Comparison of ENCODE assay signal across 1 cellular context in the genomic region with DNA sequence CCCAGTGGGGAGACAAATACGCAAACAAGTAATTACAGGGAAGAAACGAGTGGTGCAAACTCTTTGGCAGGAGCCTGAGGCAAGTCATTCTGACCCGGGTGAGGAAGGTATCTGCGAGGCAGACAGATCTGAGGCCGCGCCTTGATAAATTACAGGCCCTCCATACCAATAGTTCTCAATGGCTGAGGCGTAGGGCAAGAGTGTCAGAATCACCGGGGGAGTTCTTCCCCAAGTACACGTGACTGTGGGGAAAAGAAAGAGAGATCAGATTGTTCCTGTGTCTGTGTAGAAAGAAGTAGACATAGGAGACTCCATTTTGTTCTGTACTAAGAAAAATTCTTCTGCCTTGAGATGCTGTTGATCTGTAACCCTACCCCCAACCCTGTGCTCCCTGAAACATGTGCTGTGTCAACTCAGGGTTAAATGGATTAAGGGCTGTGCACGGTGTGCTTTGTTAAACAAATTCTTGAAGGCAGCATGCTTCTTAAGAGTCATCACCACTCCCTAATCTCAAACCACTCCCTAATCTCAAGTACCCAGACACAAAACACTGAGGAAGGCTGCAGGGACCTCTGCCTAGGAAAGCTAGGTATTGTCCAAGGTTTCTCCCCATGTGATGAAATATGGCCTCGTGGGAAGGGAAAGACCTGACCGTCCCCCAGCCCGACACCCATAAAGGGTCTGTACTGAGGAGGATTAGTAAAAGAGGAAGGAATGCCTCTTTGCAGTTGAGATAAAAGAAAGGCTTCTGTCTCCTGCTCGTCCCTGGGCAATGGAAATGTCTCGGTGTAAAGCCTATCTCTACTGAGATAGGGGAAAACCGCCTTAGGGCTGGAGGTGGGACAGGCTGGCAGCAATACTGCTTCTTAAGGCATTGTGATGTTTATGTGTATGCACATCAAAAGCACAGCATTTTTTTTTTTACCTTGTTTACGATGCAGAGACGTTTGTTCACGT.
TF ChIP-seq lines count a peak whose summit lies in the region.

No MANE protein-coding gene starts in this region.

TF ChIP-seq in K562, 482 proteins besides CTCF, POLR2A, EP300 and RAD21 (continued from another document and continues in another):
- TF ChIP-seq, protein P1, sequence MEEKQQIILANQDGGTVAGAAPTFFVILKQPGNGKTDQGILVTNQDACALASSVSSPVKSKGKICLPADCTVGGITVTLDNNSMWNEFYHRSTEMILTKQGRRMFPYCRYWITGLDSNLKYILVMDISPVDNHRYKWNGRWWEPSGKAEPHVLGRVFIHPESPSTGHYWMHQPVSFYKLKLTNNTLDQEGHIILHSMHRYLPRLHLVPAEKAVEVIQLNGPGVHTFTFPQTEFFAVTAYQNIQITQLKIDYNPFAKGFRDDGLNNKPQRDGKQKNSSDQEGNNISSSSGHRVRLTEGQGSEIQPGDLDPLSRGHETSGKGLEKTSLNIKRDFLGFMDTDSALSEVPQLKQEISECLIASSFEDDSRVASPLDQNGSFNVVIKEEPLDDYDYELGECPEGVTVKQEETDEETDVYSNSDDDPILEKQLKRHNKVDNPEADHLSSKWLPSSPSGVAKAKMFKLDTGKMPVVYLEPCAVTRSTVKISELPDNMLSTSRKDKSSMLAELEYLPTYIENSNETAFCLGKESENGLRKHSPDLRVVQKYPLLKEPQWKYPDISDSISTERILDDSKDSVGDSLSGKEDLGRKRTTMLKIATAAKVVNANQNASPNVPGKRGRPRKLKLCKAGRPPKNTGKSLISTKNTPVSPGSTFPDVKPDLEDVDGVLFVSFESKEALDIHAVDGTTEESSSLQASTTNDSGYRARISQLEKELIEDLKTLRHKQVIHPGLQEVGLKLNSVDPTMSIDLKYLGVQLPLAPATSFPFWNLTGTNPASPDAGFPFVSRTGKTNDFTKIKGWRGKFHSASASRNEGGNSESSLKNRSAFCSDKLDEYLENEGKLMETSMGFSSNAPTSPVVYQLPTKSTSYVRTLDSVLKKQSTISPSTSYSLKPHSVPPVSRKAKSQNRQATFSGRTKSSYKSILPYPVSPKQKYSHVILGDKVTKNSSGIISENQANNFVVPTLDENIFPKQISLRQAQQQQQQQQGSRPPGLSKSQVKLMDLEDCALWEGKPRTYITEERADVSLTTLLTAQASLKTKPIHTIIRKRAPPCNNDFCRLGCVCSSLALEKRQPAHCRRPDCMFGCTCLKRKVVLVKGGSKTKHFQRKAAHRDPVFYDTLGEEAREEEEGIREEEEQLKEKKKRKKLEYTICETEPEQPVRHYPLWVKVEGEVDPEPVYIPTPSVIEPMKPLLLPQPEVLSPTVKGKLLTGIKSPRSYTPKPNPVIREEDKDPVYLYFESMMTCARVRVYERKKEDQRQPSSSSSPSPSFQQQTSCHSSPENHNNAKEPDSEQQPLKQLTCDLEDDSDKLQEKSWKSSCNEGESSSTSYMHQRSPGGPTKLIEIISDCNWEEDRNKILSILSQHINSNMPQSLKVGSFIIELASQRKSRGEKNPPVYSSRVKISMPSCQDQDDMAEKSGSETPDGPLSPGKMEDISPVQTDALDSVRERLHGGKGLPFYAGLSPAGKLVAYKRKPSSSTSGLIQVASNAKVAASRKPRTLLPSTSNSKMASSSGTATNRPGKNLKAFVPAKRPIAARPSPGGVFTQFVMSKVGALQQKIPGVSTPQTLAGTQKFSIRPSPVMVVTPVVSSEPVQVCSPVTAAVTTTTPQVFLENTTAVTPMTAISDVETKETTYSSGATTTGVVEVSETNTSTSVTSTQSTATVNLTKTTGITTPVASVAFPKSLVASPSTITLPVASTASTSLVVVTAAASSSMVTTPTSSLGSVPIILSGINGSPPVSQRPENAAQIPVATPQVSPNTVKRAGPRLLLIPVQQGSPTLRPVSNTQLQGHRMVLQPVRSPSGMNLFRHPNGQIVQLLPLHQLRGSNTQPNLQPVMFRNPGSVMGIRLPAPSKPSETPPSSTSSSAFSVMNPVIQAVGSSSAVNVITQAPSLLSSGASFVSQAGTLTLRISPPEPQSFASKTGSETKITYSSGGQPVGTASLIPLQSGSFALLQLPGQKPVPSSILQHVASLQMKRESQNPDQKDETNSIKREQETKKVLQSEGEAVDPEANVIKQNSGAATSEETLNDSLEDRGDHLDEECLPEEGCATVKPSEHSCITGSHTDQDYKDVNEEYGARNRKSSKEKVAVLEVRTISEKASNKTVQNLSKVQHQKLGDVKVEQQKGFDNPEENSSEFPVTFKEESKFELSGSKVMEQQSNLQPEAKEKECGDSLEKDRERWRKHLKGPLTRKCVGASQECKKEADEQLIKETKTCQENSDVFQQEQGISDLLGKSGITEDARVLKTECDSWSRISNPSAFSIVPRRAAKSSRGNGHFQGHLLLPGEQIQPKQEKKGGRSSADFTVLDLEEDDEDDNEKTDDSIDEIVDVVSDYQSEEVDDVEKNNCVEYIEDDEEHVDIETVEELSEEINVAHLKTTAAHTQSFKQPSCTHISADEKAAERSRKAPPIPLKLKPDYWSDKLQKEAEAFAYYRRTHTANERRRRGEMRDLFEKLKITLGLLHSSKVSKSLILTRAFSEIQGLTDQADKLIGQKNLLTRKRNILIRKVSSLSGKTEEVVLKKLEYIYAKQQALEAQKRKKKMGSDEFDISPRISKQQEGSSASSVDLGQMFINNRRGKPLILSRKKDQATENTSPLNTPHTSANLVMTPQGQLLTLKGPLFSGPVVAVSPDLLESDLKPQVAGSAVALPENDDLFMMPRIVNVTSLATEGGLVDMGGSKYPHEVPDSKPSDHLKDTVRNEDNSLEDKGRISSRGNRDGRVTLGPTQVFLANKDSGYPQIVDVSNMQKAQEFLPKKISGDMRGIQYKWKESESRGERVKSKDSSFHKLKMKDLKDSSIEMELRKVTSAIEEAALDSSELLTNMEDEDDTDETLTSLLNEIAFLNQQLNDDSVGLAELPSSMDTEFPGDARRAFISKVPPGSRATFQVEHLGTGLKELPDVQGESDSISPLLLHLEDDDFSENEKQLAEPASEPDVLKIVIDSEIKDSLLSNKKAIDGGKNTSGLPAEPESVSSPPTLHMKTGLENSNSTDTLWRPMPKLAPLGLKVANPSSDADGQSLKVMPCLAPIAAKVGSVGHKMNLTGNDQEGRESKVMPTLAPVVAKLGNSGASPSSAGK (IDR thresholded peaks at IDR 0.05) = peak; percentile 81
- peak; percentile 51 for TF ChIP-seq NUFIP1 (IDR thresholded peaks at IDR 0.05; ENCODE audit: partially characterized antibody)
- peak; percentile 66 for TF ChIP-seq MAFG (tag; conservative IDR thresholded peaks at IDR 0.05)
- peak; percentile 69; the same call in 1 of the 2 replicates for TF ChIP-seq ZNF444 (CRISPR knock-in tag; IDR thresholded peaks at IDR 0.05)
- TF ChIP-seq, protein P2, sequence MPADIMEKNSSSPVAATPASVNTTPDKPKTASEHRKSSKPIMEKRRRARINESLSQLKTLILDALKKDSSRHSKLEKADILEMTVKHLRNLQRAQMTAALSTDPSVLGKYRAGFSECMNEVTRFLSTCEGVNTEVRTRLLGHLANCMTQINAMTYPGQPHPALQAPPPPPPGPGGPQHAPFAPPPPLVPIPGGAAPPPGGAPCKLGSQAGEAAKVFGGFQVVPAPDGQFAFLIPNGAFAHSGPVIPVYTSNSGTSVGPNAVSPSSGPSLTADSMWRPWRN (IDR thresholded peaks at IDR 0.05; ENCODE audit: low read depth) = peak; percentile 55
- TF ChIP-seq CC2D1A (IDR thresholded peaks at IDR 0.05) = peak; percentile 13; the same call in 1 of the 2 replicates
- TF ChIP-seq GTF2E2 (tag; IDR thresholded peaks at IDR 0.05) = peak; percentile 64; the same call in 1 of the 2 replicates
- TF ChIP-seq HDAC3 (IDR thresholded peaks at IDR 0.05; ENCODE audit: borderline replicate concordance, partially characterized antibody) = peak; percentile 73
- TF ChIP-seq, protein P3, sequence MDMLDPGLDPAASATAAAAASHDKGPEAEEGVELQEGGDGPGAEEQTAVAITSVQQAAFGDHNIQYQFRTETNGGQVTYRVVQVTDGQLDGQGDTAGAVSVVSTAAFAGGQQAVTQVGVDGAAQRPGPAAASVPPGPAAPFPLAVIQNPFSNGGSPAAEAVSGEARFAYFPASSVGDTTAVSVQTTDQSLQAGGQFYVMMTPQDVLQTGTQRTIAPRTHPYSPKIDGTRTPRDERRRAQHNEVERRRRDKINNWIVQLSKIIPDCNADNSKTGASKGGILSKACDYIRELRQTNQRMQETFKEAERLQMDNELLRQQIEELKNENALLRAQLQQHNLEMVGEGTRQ (CRISPR knock-in tag; IDR thresholded peaks at IDR 0.05) = peak; percentile 61
- peak; percentile 81 for TF ChIP-seq DPF2 (IDR thresholded peaks at IDR 0.05)
- peak; percentile 83 for TF ChIP-seq ZNF699 (CRISPR knock-in tag; IDR thresholded peaks at IDR 0.05; ENCODE audit: insufficient replicate concordance)
- peak; percentile 42 for TF ChIP-seq ZNF316 (IDR thresholded peaks at IDR 0.05)
- peak; percentile 64 for TF ChIP-seq ETS2 (tag; IDR thresholded peaks at IDR 0.05; ENCODE audit: borderline replicate concordance, poor library complexity, severe bottlenecking)
- TF ChIP-seq, protein P4, sequence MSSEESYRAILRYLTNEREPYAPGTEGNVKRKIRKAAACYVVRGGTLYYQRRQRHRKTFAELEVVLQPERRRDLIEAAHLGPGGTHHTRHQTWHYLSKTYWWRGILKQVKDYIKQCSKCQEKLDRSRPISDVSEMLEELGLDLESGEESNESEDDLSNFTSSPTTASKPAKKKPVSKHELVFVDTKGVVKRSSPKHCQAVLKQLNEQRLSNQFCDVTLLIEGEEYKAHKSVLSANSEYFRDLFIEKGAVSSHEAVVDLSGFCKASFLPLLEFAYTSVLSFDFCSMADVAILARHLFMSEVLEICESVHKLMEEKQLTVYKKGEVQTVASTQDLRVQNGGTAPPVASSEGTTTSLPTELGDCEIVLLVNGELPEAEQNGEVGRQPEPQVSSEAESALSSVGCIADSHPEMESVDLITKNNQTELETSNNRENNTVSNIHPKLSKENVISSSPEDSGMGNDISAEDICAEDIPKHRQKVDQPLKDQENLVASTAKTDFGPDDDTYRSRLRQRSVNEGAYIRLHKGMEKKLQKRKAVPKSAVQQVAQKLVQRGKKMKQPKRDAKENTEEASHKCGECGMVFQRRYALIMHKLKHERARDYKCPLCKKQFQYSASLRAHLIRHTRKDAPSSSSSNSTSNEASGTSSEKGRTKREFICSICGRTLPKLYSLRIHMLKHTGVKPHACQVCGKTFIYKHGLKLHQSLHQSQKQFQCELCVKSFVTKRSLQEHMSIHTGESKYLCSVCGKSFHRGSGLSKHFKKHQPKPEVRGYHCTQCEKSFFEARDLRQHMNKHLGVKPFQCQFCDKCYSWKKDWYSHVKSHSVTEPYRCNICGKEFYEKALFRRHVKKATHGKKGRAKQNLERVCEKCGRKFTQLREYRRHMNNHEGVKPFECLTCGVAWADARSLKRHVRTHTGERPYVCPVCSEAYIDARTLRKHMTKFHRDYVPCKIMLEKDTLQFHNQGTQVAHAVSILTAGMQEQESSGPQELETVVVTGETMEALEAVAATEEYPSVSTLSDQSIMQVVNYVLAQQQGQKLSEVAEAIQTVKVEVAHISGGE (CRISPR knock-in tag; IDR thresholded peaks at IDR 0.05) = peak in 1 of 3 experiments; percentile 81; a peak in 2 of 6 replicates
- peak; percentile 91 for TF ChIP-seq ZNF79 (CRISPR knock-in tag; IDR thresholded peaks at IDR 0.05; ENCODE audit: low read depth)
- TF ChIP-seq, protein P5, sequence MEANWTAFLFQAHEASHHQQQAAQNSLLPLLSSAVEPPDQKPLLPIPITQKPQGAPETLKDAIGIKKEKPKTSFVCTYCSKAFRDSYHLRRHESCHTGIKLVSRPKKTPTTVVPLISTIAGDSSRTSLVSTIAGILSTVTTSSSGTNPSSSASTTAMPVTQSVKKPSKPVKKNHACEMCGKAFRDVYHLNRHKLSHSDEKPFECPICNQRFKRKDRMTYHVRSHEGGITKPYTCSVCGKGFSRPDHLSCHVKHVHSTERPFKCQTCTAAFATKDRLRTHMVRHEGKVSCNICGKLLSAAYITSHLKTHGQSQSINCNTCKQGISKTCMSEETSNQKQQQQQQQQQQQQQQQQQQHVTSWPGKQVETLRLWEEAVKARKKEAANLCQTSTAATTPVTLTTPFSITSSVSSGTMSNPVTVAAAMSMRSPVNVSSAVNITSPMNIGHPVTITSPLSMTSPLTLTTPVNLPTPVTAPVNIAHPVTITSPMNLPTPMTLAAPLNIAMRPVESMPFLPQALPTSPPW (CRISPR knock-in tag; IDR thresholded peaks at IDR 0.05) = peak; percentile 63
- peak; percentile 99 for TF ChIP-seq DMBX1 (CRISPR knock-in tag; IDR thresholded peaks at IDR 0.05; ENCODE audit: borderline replicate concordance)
- TF ChIP-seq, protein P6, sequence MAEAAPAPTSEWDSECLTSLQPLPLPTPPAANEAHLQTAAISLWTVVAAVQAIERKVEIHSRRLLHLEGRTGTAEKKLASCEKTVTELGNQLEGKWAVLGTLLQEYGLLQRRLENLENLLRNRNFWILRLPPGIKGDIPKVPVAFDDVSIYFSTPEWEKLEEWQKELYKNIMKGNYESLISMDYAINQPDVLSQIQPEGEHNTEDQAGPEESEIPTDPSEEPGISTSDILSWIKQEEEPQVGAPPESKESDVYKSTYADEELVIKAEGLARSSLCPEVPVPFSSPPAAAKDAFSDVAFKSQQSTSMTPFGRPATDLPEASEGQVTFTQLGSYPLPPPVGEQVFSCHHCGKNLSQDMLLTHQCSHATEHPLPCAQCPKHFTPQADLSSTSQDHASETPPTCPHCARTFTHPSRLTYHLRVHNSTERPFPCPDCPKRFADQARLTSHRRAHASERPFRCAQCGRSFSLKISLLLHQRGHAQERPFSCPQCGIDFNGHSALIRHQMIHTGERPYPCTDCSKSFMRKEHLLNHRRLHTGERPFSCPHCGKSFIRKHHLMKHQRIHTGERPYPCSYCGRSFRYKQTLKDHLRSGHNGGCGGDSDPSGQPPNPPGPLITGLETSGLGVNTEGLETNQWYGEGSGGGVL (CRISPR knock-in tag; IDR thresholded peaks at IDR 0.05) = peak; percentile 54; the same call in 1 of the 2 replicates
- TF ChIP-seq, protein P7, sequence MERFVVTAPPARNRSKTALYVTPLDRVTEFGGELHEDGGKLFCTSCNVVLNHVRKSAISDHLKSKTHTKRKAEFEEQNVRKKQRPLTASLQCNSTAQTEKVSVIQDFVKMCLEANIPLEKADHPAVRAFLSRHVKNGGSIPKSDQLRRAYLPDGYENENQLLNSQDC (CRISPR knock-in tag; IDR thresholded peaks at IDR 0.05) = 0 out of 2 replicates have a peak, but pooled peaks have one; percentile 20
- TF ChIP-seq, protein P8, sequence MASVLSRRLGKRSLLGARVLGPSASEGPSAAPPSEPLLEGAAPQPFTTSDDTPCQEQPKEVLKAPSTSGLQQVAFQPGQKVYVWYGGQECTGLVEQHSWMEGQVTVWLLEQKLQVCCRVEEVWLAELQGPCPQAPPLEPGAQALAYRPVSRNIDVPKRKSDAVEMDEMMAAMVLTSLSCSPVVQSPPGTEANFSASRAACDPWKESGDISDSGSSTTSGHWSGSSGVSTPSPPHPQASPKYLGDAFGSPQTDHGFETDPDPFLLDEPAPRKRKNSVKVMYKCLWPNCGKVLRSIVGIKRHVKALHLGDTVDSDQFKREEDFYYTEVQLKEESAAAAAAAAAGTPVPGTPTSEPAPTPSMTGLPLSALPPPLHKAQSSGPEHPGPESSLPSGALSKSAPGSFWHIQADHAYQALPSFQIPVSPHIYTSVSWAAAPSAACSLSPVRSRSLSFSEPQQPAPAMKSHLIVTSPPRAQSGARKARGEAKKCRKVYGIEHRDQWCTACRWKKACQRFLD (CRISPR knock-in tag; IDR thresholded peaks at IDR 0.05) = peak; percentile 99
- peak; percentile 73 for TF ChIP-seq KLF1 (tag; IDR thresholded peaks at IDR 0.05)
- TF ChIP-seq CHD1 (IDR thresholded peaks at IDR 0.05; ENCODE audit: low read length) = peak; percentile 56
- TF ChIP-seq, protein P9, sequence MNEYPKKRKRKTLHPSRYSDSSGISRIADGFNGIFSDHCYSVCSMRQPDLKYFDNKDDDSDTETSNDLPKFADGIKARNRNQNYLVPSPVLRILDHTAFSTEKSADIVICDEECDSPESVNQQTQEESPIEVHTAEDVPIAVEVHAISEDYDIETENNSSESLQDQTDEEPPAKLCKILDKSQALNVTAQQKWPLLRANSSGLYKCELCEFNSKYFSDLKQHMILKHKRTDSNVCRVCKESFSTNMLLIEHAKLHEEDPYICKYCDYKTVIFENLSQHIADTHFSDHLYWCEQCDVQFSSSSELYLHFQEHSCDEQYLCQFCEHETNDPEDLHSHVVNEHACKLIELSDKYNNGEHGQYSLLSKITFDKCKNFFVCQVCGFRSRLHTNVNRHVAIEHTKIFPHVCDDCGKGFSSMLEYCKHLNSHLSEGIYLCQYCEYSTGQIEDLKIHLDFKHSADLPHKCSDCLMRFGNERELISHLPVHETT (CRISPR knock-in tag; conservative IDR thresholded peaks at IDR 0.05 in 1 of 2, IDR thresholded peaks at IDR 0.05 in 1 of 2) = peak in 1 of 2 experiments; percentile 95; a peak in 2 of 4 replicates
- TF ChIP-seq PTRF (tag; IDR thresholded peaks at IDR 0.05) = peak; percentile 95
